ENCODE assay signal across 16 cellular contexts in the genomic region with DNA sequence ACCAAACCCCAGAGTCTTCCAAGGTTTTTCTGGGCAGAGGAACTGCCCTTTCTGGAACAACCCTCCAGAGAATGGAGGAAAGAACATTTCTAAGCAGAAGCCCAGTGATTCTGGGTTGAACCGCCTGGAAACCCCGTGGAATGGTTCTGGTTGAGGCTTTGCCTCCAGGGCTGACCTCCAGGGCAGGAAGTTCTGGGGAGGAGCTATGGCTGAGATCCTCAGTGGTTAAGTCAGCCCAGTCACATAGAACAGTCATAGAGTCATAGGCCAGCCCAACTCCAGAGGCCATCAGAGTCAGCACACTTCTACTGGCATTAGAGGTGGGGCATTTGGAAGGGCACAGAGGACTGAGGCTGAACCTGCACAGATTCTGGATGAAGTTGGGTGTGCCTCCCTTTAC.
"Had no signal": no experiment of that assay in that cellular context is flagged by ENCODE, and none has a peak within 500 bp of the region (broad histone marks: within the 10 kb centered on the region; RNA-seq: fewer than 3 reads in every experiment).

No MANE protein-coding gene starts in this region.

- H3K4me1 Mint-ChIP-seq: activated CD4-positive, alpha-beta memory T cell treated with anti-CD3 and anti-CD28 coated beads, Interleukin-2, amount 10 ng/mL, durations not matched to agents 7 days and 5 days; activated naive CD4-positive, alpha-beta T cell treated with anti-CD3 and anti-CD28 coated beads, Interleukin-2, amount 50 U/mL, for 24 hours; stimulated activated naive B cell treated with anti-CD40 and anti-IgM and Interleukin-4, amounts not matched to agents 10 μg/mL and 1 μg/mL and 100 μg/mL, for 72 hours; WTC11 had no signal

- H3K4me1 ChIP-seq: adrenal gland, neural progenitor cell, thyroid gland, uterus had no signal

- H3K27ac Mint-ChIP-seq: activated CD4-positive, alpha-beta memory T cell treated with anti-CD3 and anti-CD28 coated beads, Interleukin-2, amount 10 ng/mL, durations not matched to agents 7 days and 5 days; activated naive CD4-positive, alpha-beta T cell treated with anti-CD3 and anti-CD28 coated beads, Interleukin-2, amount 50 U/mL, for 24 hours; activated T-cell treated with anti-CD3 and anti-CD28 coated beads, Interleukin-2, amount 50 U/mL, for 24 hours; neural progenitor cell; stimulated activated naive B cell treated with anti-CD40 and anti-IgM and Interleukin-4, amounts not matched to agents 10 μg/mL and 1 μg/mL and 100 μg/mL, for 72 hours; WTC11 had no signal

- H3K9me3 Mint-ChIP-seq: activated CD4-positive, alpha-beta memory T cell treated with anti-CD3 and anti-CD28 coated beads, Interleukin-2, amount 10 ng/mL, durations not matched to agents 7 days and 5 days; activated naive CD4-positive, alpha-beta T cell treated with anti-CD3 and anti-CD28 coated beads, Interleukin-2, amount 50 U/mL, for 24 hours had no signal

- H3K36me3 Mint-ChIP-seq: activated naive CD4-positive, alpha-beta T cell treated with anti-CD3 and anti-CD28 coated beads, Interleukin-2, amount 50 U/mL, for 24 hours; neural progenitor cell; stimulated activated naive B cell treated with anti-CD40 and anti-IgM and Interleukin-4, amounts not matched to agents 10 μg/mL and 1 μg/mL and 100 μg/mL, for 72 hours; WTC11 had no signal

- H3K27me3 ChIP-seq: adrenal gland, neural progenitor cell, thyroid gland, uterus had no signal

- H3K9ac ChIP-seq: neural progenitor cell had no signal

- H2AFZ ChIP-seq: neural progenitor cell had no signal

- H3K4me2 ChIP-seq: neural progenitor cell had no signal

- H3K4me3 ChIP-seq: adrenal gland, cardiac muscle cell, lung, neural progenitor cell, thyroid gland, uterus had no signal

- H3K36me3 ChIP-seq: adrenal gland, cardiac muscle cell, neural progenitor cell, thyroid gland, uterus had no signal

- ATAC-seq: esophagus mucosa; stimulated activated naive B cell treated with anti-CD40 and anti-IgM and Interleukin-4, amounts not matched to agents 10 μg/mL and 1 μg/mL and 100 μg/mL, for 72 hours; WTC11 had no signal

- H3K9me3 ChIP-seq: adrenal gland, thyroid gland, uterus had no signal

- H3K27ac ChIP-seq: adrenal gland, cardiac muscle cell, neural progenitor cell, thyroid gland, uterus had no signal

- DNase-seq: activated CD4-positive, alpha-beta memory T cell treated with anti-CD3 and anti-CD28 coated beads, Interleukin-2, amount 10 ng/mL, durations not matched to agents 7 days and 5 days; activated CD4-positive, alpha-beta T cell treated with anti-CD3 and anti-CD28 coated beads for 4 hours; activated effector memory CD4-positive, alpha-beta T cell treated with Interleukin-2 at 50 U/mL for 16 hours; activated T-cell treated with anti-CD3 and anti-CD28 coated beads, Interleukin-2, amount 50 U/mL, for 24 hours; adrenal gland; hypothalamus; stimulated activated CD4-positive, alpha-beta T cell treated with anti-CD3 and anti-CD28 coated beads, Interleukin-2, amount 100 ng/mL, for 48 hours; stimulated activated naive B cell treated with anti-CD40 and anti-IgM and Interleukin-4, amounts not matched to agents 10 μg/mL and 1 μg/mL and 100 μg/mL, for 72 hours; thyroid gland; uterus had no signal

- H3K4me3 Mint-ChIP-seq: activated CD4-positive, alpha-beta memory T cell treated with anti-CD3 and anti-CD28 coated beads, Interleukin-2, amount 10 ng/mL, durations not matched to agents 7 days and 5 days; activated naive CD4-positive, alpha-beta T cell treated with anti-CD3 and anti-CD28 coated beads, Interleukin-2, amount 50 U/mL, for 24 hours; activated T-cell treated with anti-CD3 and anti-CD28 coated beads, Interleukin-2, amount 50 U/mL, for 24 hours; neural progenitor cell; stimulated activated naive B cell treated with anti-CD40 and anti-IgM and Interleukin-4, amounts not matched to agents 10 μg/mL and 1 μg/mL and 100 μg/mL, for 72 hours; WTC11 had no signal
